In the genomic region with DNA sequence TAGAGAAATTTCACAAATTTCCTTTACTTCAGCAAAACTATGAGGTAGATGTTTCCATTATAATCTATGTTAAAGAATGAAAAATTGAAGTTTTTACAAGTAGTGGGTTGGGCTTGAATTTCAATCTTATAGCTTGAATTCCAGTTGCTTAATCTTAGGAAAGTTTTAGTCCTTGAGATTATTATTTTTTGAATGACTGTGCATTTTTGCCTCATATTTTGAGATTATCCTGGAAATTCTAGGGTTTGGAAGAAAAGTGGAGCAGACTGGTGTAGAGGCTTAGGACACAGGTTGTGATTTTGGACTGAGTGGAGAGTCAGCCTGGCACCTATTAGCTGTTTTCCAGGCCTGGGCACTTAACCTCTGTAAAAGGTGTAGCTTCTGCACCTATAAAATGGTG, we compare ENCODE assay signal across 23 cellular contexts.
"Had no signal": no experiment of that assay in that cellular context is flagged by ENCODE, and none has a peak within 500 bp of the region (broad histone marks: within the 10 kb centered on the region; RNA-seq: fewer than 3 reads in every experiment).

No MANE protein-coding gene starts in this region.

- H3K4me3 ChIP-seq: coronary artery, esophagus squamous epithelium, lung, prostate gland, right atrium auricular region, sigmoid colon, stomach, thyroid gland, vagina had no signal

- H3K27ac Mint-ChIP-seq: effector memory CD8-positive, alpha-beta T cell; memory B cell; natural killer cell; stimulated activated effector memory CD8-positive, alpha-beta T cell treated with anti-CD3 and anti-CD28 coated beads, Interleukin-12 subunit alpha, Interleukin-12 subunit beta, amount 100 ng/mL, for 72 hours had no signal

- ATAC-seq: effector memory CD8-positive, alpha-beta T cell; left lobe of liver; natural killer cell; stimulated activated effector memory CD8-positive, alpha-beta T cell treated with anti-CD3 and anti-CD28 coated beads, Interleukin-12 subunit alpha, Interleukin-12 subunit beta, amount 100 ng/mL, for 72 hours had no signal

- H3K4me3 Mint-ChIP-seq: memory B cell, natural killer cell had no signal

- H3K27me3 ChIP-seq: thyroid gland, vagina had no signal

- H3K9me3 ChIP-seq: esophagus squamous epithelium, prostate gland, right atrium auricular region, sigmoid colon, thyroid gland, vagina had no signal

- DNase-seq: dermis blood vessel endothelial cell; effector memory CD8-positive, alpha-beta T cell; erythroblast; esophagus squamous epithelium; foreskin melanocyte; head of caudate nucleus; natural killer cell; nucleus accumbens; sigmoid colon; stimulated activated CD4-positive, alpha-beta T cell treated with anti-CD3 and anti-CD28 coated beads, Interleukin-2, amount 100 ng/mL, for 24 hours; stimulated activated CD4-positive, alpha-beta T cell treated with anti-CD3 and anti-CD28 coated beads, Interleukin-4, amount 100 ng/mL, for 24 hours; stimulated activated naive CD4-positive, alpha-beta T cell treated with Interleukin-2 at 50 U/mL for 16 hours; stomach; thyroid gland; trophoblast cell had no signal

- H3K9me3 Mint-ChIP-seq: effector memory CD8-positive, alpha-beta T cell; memory B cell; natural killer cell; stimulated activated effector memory CD8-positive, alpha-beta T cell treated with anti-CD3 and anti-CD28 coated beads, Interleukin-12 subunit alpha, Interleukin-12 subunit beta, amount 100 ng/mL, for 72 hours had no signal

- H3K27me3 Mint-ChIP-seq: memory B cell had no signal

- H3K36me3 Mint-ChIP-seq: natural killer cell had no signal

- H3K27ac ChIP-seq: coronary artery, esophagus squamous epithelium, prostate gland, right atrium auricular region, sigmoid colon, stomach, thyroid gland, vagina had no signal
